Comparison of ENCODE assay signal across 9 cellular contexts in genomic region chr9:131097259-131097947, GRCh38. TPM values are rescaled to one million over a fixed set of nuclear protein-coding genes. Genes with fewer than 3 reads are reported as not detected.
A peak's percentile ranks its signal among the peaks of the same experiment; 100 is the strongest.
DNase-seq lines count a peak whose midpoint lies in the region; ATAC-seq and TF ChIP-seq lines count a peak whose summit lies in the region.
"Had no signal": no experiment of that assay in that cellular context is flagged by ENCODE, and none has a peak within 500 bp of the region (broad histone marks: within the 10 kb centered on the region; RNA-seq: fewer than 3 reads in every experiment).

No MANE protein-coding gene starts in this region.

- peaks cover 0 to 6% of the 10 kb centered on the region in 2 donors for H3K27me3 ChIP-seq in naive thymus-derived CD4-positive, alpha-beta T cell (ENCODE audit: control insufficient read depth in 2 of 2, insufficient read depth in 2 of 2, low read length in 2 of 2)

- DNase-seq in stimulated activated naive CD8-positive, alpha-beta T cell treated with anti-CD3 and anti-CD28 coated beads, Interleukin-15, Interleukin-2, amounts not matched to agents 100 U/mL and 50 U/mL, for 24 hours = no peak
- DNase-seq in coronary artery (ENCODE audit: low spot score) = no peak
- DNase-seq in naive thymus-derived CD4-positive, alpha-beta T cell = no peak
- DNase-seq in stimulated activated CD4-positive, alpha-beta T cell treated with anti-CD3 and anti-CD28 coated beads, Interleukin-4, amount 100 ng/mL, for 24 hours = no peak
- DNase-seq: SHP77 had no signal

- peaks cover 36% of the 10 kb centered on the region for H3K27me3 Mint-ChIP-seq in stimulated activated naive CD8-positive, alpha-beta T cell treated with anti-CD3 and anti-CD28 coated beads, Interleukin-15, Interleukin-2, amounts not matched to agents 100 ng/mL and 50 ng/mL, for 24 hours
- peaks cover 24 to 39% (median 28%) of the 10 kb centered on the region in 5 donors for H3K27me3 Mint-ChIP-seq in naive thymus-derived CD4-positive, alpha-beta T cell

- CTCF ChIA-PET in naive thymus-derived CD4-positive, alpha-beta T cell (lab: Charles Lee) = no interaction called here

- H3K27ac ChIP-seq in coronary artery = peak overlapping the region in 1 of 2 donors; percentile 78
- H3K27ac ChIP-seq in naive thymus-derived CD4-positive, alpha-beta T cell (ENCODE audit: low read depth, low read length) = no peak overlapping the region

- no peaks in the 10 kb centered on the region for H3K36me3 ChIP-seq in naive thymus-derived CD4-positive, alpha-beta T cell (ENCODE audit: control insufficient read depth in 2 of 3, insufficient read depth in 3 of 3, low read length in 3 of 3)

- H3K9me3 Mint-ChIP-seq in stimulated activated naive CD8-positive, alpha-beta T cell treated with anti-CD3 and anti-CD28 coated beads, Interleukin-15, Interleukin-2, amounts not matched to agents 100 ng/mL and 50 ng/mL, for 24 hours = no peaks in the 10 kb centered on the region
- H3K9me3 Mint-ChIP-seq in naive thymus-derived CD4-positive, alpha-beta T cell = no peaks in the 10 kb centered on the region

- H3K36me3 Mint-ChIP-seq in stimulated activated naive CD8-positive, alpha-beta T cell treated with anti-CD3 and anti-CD28 coated beads, Interleukin-15, Interleukin-2, amounts not matched to agents 100 ng/mL and 50 ng/mL, for 24 hours (ENCODE audit: low read depth) = no peaks in the 10 kb centered on the region
- H3K36me3 Mint-ChIP-seq in naive thymus-derived CD4-positive, alpha-beta T cell = no peaks in the 10 kb centered on the region

- no peak for TF ChIP-seq CTCF in coronary artery (IDR thresholded peaks at IDR 0.05)

- H3K4me1 ChIP-seq in naive thymus-derived CD4-positive, alpha-beta T cell (ENCODE audit: control insufficient read depth in 2 of 2, insufficient read depth in 2 of 2, low read length in 2 of 2) = no peaks in the 10 kb centered on the region

- no peak for ATAC-seq in stimulated activated naive CD8-positive, alpha-beta T cell treated with anti-CD3 and anti-CD28 coated beads, Interleukin-15, Interleukin-2, amounts not matched to agents 100 U/mL and 50 U/mL, for 24 hours
- ATAC-seq in naive thymus-derived CD4-positive, alpha-beta T cell = no peak
- ATAC-seq in HG03135 (IDR thresholded peaks at IDR 0.05; ENCODE audit: unreplicated experiment) (no peak), GM18858 (IDR thresholded peaks at IDR 0.05; ENCODE audit: unreplicated experiment) (no peak), GM19395 (IDR thresholded peaks at IDR 0.05; ENCODE audit: unreplicated experiment) (no peak)

- H3K27ac Mint-ChIP-seq in stimulated activated naive CD8-positive, alpha-beta T cell treated with anti-CD3 and anti-CD28 coated beads, Interleukin-15, Interleukin-2, amounts not matched to agents 100 ng/mL and 50 ng/mL, for 24 hours = no peak overlapping the region
- no peak overlapping the region for H3K27ac Mint-ChIP-seq in naive thymus-derived CD4-positive, alpha-beta T cell

- peak overlapping the region; percentile 27 for H3K4me3 Mint-ChIP-seq in stimulated activated naive CD8-positive, alpha-beta T cell treated with anti-CD3 and anti-CD28 coated beads, Interleukin-15, Interleukin-2, amounts not matched to agents 100 ng/mL and 50 ng/mL, for 24 hours
- H3K4me3 Mint-ChIP-seq in naive thymus-derived CD4-positive, alpha-beta T cell = peak overlapping the region; percentile 2 to 82 (median 64)

- H3K4me3 ChIP-seq in coronary artery = peak overlapping the region; percentile 74
- no peak overlapping the region for H3K4me3 ChIP-seq in naive thymus-derived CD4-positive, alpha-beta T cell (ENCODE audit: low read length)

- POLR2A ChIA-PET in naive thymus-derived CD4-positive, alpha-beta T cell (lab: Charles Lee) = no interaction called here

- H3K9me3 ChIP-seq in naive thymus-derived CD4-positive, alpha-beta T cell (ENCODE audit: control insufficient read depth in 2 of 3, low read length in 3 of 3) = no peaks in the 10 kb centered on the region

- peaks cover 4% of the 10 kb centered on the region for H3K4me1 Mint-ChIP-seq in stimulated activated naive CD8-positive, alpha-beta T cell treated with anti-CD3 and anti-CD28 coated beads, Interleukin-15, Interleukin-2, amounts not matched to agents 100 ng/mL and 50 ng/mL, for 24 hours (ENCODE audit: low read depth)
- H3K4me1 Mint-ChIP-seq in naive thymus-derived CD4-positive, alpha-beta T cell = peaks cover 3 to 12% (median 10%) of the 10 kb centered on the region in 7 donors

- intact Hi-C loops in naive thymus-derived CD4-positive, alpha-beta T cell (cut with micrococcal nuclease) = no loop called here

RNA-seq across cellular contexts. Expression of gene AIF1L, which starts 1.1 kb away (rescaled TPM):
- total RNA-seq in naive thymus-derived CD4-positive, alpha-beta T cell = under 1 TPM in 4 of 5 experiments, not detected in 1; 0.17 to 0.44 (median 0.29) TPM
- polyA plus RNA-seq in naive thymus-derived CD4-positive, alpha-beta T cell = under 1 TPM; 0.10 to 0.22 TPM

RNA-seq across cellular contexts. Expression of gene NUP214, which starts 28.0 kb away (rescaled TPM):
- total RNA-seq in naive thymus-derived CD4-positive, alpha-beta T cell = 100 to 1,000 TPM in 2 of 5 experiments, 10 to 100 TPM in 3; 74.9 to 116 (median 82.6) TPM
- polyA plus RNA-seq in naive thymus-derived CD4-positive, alpha-beta T cell = 10 to 100 TPM; 18.2 to 39.7 TPM
